Comparison of ENCODE assay signal across 8 cellular contexts in genomic region chr17:76268015-76268749, GRCh38. TPM values are rescaled to one million over a fixed set of nuclear protein-coding genes. Genes with fewer than 3 reads are reported as not detected.
DNase-seq lines count a peak whose midpoint lies in the region; ATAC-seq and TF ChIP-seq lines count a peak whose summit lies in the region.

No MANE protein-coding gene starts in this region.

- H3K4me3 ChIP-seq in HL-60 (replicated peaks; ENCODE audit: insufficient read depth, low read length), result no peak overlapping the region; the same call in 1 of the 2 replicates
- no peak overlapping the region for H3K4me3 ChIP-seq in right lobe of liver

- no peak for TF ChIP-seq CTCF in HL-60 (IDR thresholded peaks at IDR 0.05; ENCODE audit: insufficient read depth, low read length)
- no peak for TF ChIP-seq CTCF in WTC11 (IDR thresholded peaks at IDR 0.05)
- no peak for TF ChIP-seq CTCF in right lobe of liver (IDR thresholded peaks at IDR 0.05)

- H3K9me3 ChIP-seq in right lobe of liver, result no peaks in the 10 kb centered on the region

- POLR2A ChIA-PET in WTC11 (lab: Charles Lee), result interaction anchor here (0.5 to 1.1 kb wide), 3 partner anchors 86 to 145 kb away, joined by 3 to 5 read pairs (median 3); no protein-coding TSS in a partner anchor

- no peaks in the 10 kb centered on the region for H3K36me3 ChIP-seq in right lobe of liver

- intact Hi-C loops in right lobe of liver (cut with DNase I), result no loop called here

- peak; percentile 37 for DNase-seq in A172 (ENCODE audit: low spot score)
- peak; percentile 87 to 96 for DNase-seq in HL-60 (ENCODE audit: low read depth in 1 of 2, low spot score in 1 of 2)
- DNase-seq in WTC11 (ENCODE audit: low spot score), result no peak
- peak; percentile 72 for DNase-seq in central memory CD4-positive, alpha-beta T cell
- DNase-seq in right lobe of liver, result peak; percentile 67 to 79 (median 77)
- DNase-seq in stimulated activated CD4-positive, alpha-beta T cell treated with anti-CD3 and anti-CD28 coated beads, TNF-alpha, amount 100 ng/mL, for 48 hours (ENCODE audit: low read depth in 3 of 3), result peak; percentile 60 to 79 (median 77)
- DNase-seq in NCI-H187 treated with DMSO at 0.1 percent for 48 hours (lab: John Stamatoyannopoulos, UW), result no peak

- peak overlapping the region; percentile 85 for H3K27ac Mint-ChIP-seq in WTC11

- H3K4me1 Mint-ChIP-seq in WTC11, result peaks cover 39% of the 10 kb centered on the region

- peaks cover 7% of the 10 kb centered on the region; the same call in 1 of the 2 replicates for H3K36me3 Mint-ChIP-seq in WTC11

- H3K27me3 ChIP-seq in HL-60 (ENCODE audit: insufficient read depth, poor library complexity, severe bottlenecking) (no peaks in the 10 kb centered on the region), right lobe of liver (no peaks in the 10 kb centered on the region)

- CTCF ChIA-PET in WTC11 (lab: Charles Lee), result interaction anchor here (0.6 to 6.3 kb wide), 13 partner anchors 12 to 254 kb away, joined by 3 to 58 read pairs (median 4); no protein-coding TSS in a partner anchor

- H3K4me3 Mint-ChIP-seq in WTC11, result peak overlapping the region; percentile 27

- ATAC-seq in WTC11, result no peak
- ATAC-seq in right lobe of liver, result peak in 3 of 4 donors; percentile 1 to 23 (median 6)
- no peak for ATAC-seq in HG02852 (IDR thresholded peaks at IDR 0.05; ENCODE audit: unreplicated experiment)

- H3K4me1 ChIP-seq in right lobe of liver, result peaks cover 0 to 47% (median 11%) of the 10 kb centered on the region in 4 donors

- H3K9me3 Mint-ChIP-seq in WTC11, result no peaks in the 10 kb centered on the region

- WGBS in right lobe of liver (ENCODE audit: insufficient coverage, low coverage, low lambda C conversion rate, missing lambda C conversion rate), result 6% methylated on average over 6 of the region's 9 CpGs

- H3K27ac ChIP-seq in HL-60 (replicated peaks) (peak overlapping the region; percentile 75), right lobe of liver (peak overlapping the region in 2 of 3 donors; percentile 91 to 92)

- no peaks in the 10 kb centered on the region for H3K27me3 Mint-ChIP-seq in WTC11 (ENCODE audit: low read depth)

- TF ChIP-seq POLR2A in right lobe of liver (IDR thresholded peaks at IDR 0.05), result peak; percentile 58

TF ChIP-seq in WTC11, 78 proteins besides CTCF, POLR2A, EP300 and RAD21:
- TF ChIP-seq JUN (CRISPR knock-in tag; IDR thresholded peaks at IDR 0.05) (no peak), GABPB1 (CRISPR knock-in tag; IDR thresholded peaks at IDR 0.05) (no peak), ETV6 (CRISPR knock-in tag; IDR thresholded peaks at IDR 0.05) (no peak), OVOL2 (CRISPR knock-in tag; IDR thresholded peaks at IDR 0.05; ENCODE audit: borderline replicate concordance) (no peak), TEAD1 (CRISPR knock-in tag; IDR thresholded peaks at IDR 0.05) (no peak), ESRRA (CRISPR knock-in tag; IDR thresholded peaks at IDR 0.05; ENCODE audit: borderline replicate concordance) (no peak), NR1H2 (CRISPR knock-in tag; IDR thresholded peaks at IDR 0.05) (no peak), CREM (CRISPR knock-in tag; IDR thresholded peaks at IDR 0.05) (no peak), HMGA2 (CRISPR knock-in tag; IDR thresholded peaks at IDR 0.05) (no peak), MXD4 (CRISPR knock-in tag; IDR thresholded peaks at IDR 0.05; ENCODE audit: borderline replicate concordance) (no peak), ATF2 (CRISPR knock-in tag; IDR thresholded peaks at IDR 0.05; ENCODE audit: borderline replicate concordance, low read depth) (no peak), NFE2L1 (CRISPR knock-in tag; IDR thresholded peaks at IDR 0.05) (no peak)
- TF ChIP-seq, protein P1, sequence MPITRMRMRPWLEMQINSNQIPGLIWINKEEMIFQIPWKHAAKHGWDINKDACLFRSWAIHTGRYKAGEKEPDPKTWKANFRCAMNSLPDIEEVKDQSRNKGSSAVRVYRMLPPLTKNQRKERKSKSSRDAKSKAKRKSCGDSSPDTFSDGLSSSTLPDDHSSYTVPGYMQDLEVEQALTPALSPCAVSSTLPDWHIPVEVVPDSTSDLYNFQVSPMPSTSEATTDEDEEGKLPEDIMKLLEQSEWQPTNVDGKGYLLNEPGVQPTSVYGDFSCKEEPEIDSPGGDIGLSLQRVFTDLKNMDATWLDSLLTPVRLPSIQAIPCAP (CRISPR knock-in tag; IDR thresholded peaks at IDR 0.05), result no peak
- TF ChIP-seq, protein P2, sequence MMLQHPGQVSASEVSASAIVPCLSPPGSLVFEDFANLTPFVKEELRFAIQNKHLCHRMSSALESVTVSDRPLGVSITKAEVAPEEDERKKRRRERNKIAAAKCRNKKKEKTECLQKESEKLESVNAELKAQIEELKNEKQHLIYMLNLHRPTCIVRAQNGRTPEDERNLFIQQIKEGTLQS (CRISPR knock-in tag; conservative IDR thresholded peaks at IDR 0.05), result no peak
- TF ChIP-seq, protein P3, sequence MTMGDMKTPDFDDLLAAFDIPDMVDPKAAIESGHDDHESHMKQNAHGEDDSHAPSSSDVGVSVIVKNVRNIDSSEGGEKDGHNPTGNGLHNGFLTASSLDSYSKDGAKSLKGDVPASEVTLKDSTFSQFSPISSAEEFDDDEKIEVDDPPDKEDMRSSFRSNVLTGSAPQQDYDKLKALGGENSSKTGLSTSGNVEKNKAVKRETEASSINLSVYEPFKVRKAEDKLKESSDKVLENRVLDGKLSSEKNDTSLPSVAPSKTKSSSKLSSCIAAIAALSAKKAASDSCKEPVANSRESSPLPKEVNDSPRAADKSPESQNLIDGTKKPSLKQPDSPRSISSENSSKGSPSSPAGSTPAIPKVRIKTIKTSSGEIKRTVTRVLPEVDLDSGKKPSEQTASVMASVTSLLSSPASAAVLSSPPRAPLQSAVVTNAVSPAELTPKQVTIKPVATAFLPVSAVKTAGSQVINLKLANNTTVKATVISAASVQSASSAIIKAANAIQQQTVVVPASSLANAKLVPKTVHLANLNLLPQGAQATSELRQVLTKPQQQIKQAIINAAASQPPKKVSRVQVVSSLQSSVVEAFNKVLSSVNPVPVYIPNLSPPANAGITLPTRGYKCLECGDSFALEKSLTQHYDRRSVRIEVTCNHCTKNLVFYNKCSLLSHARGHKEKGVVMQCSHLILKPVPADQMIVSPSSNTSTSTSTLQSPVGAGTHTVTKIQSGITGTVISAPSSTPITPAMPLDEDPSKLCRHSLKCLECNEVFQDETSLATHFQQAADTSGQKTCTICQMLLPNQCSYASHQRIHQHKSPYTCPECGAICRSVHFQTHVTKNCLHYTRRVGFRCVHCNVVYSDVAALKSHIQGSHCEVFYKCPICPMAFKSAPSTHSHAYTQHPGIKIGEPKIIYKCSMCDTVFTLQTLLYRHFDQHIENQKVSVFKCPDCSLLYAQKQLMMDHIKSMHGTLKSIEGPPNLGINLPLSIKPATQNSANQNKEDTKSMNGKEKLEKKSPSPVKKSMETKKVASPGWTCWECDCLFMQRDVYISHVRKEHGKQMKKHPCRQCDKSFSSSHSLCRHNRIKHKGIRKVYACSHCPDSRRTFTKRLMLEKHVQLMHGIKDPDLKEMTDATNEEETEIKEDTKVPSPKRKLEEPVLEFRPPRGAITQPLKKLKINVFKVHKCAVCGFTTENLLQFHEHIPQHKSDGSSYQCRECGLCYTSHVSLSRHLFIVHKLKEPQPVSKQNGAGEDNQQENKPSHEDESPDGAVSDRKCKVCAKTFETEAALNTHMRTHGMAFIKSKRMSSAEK (CRISPR knock-in tag; IDR thresholded peaks at IDR 0.05; ENCODE audit: borderline replicate concordance), result no peak

RNA-seq across cellular contexts. Expression of gene UBALD2, which starts 3.0 kb away (rescaled TPM):
- 2.7 and 6.5 TPM in 2 replicates for total RNA-seq in A172 (2014; rRNA removed; shearing (Covaris generic))
- 24.4 to 30.3 TPM (median 28.2 TPM) in 3 replicates for total RNA-seq in WTC11 (2021)
- total RNA-seq in right lobe of liver, result 10 to 100 TPM in 4 of 6 experiments, 1 to 10 TPM in 2; 7.3 to 17.9 (median 14.5) TPM

RNA-seq across cellular contexts. Expression of gene RNF157, which starts 27.9 kb away (rescaled TPM):
- total RNA-seq in A172 (2014; rRNA removed; shearing (Covaris generic)), result 7.0 and 8.3 TPM in 2 replicates
- total RNA-seq in WTC11 (2021) (11.2 to 15.1 TPM (median 13.7 TPM) in 3 replicates), right lobe of liver (10 to 100 TPM in 2 of 6 experiments, 1 to 10 TPM in 2, under 1 TPM in 2; 0.39 to 14.5 (median 6.0) TPM)

RNA-seq across cellular contexts. Expression of gene QRICH2, which starts 39.9 kb away (rescaled TPM):
- total RNA-seq in A172 (2014; rRNA removed; shearing (Covaris generic)), result 2.1 and 2.8 TPM in 2 replicates
- total RNA-seq in WTC11 (2021) (1.5 to 3.2 TPM (median 2.7 TPM) in 3 replicates), right lobe of liver (1 to 10 TPM in 4 of 6 experiments, under 1 TPM in 2; 0.43 to 2.2 (median 1.5) TPM)

Comparison
In these comparisons a context has a peak if more than half of its experiments do, and no peak if none do; other contexts are left out.
1. DNase-seq: peak in A172 (single experiment), HL-60 (2 of 2), central memory CD4-positive, alpha-beta T cell (single experiment), right lobe of liver (3 of 3) and stimulated activated CD4-positive, alpha-beta T cell treated with anti-CD3 and anti-CD28 coated beads, TNF-alpha, amount 100 ng/mL, for 48 hours (3 of 3); none in WTC11 (single experiment) and NCI-H187 treated with DMSO at 0.1 percent for 48 hours (single experiment).
2. ATAC-seq: peak in right lobe of liver (3 of 4); none in WTC11 (single experiment) and HG02852 (single experiment).